ENCODE assay signal across 27 cellular contexts in genomic region chr1:192592981-192593683, GRCh38. TPM values are rescaled to one million over a fixed set of nuclear protein-coding genes. Genes with fewer than 3 reads are reported as not detected.
DNase-seq lines count a peak whose midpoint lies in the region; TF ChIP-seq lines count a peak whose summit lies in the region.
"Had no signal": no experiment of that assay in that cellular context is flagged by ENCODE, and none has a peak within 500 bp of the region (broad histone marks: within the 10 kb centered on the region; RNA-seq: fewer than 3 reads in every experiment).

No MANE protein-coding gene starts in this region.

- H3K4me3 Mint-ChIP-seq in neural progenitor cell (no peak overlapping the region), glutamatergic neuron (ENCODE audit: unreplicated experiment) (no peak overlapping the region), chondrocyte (ENCODE audit: unreplicated experiment) (no peak overlapping the region)
- H3K4me3 Mint-ChIP-seq: activated naive CD8-positive, alpha-beta T cell treated with anti-CD3 and anti-CD28 coated beads, Interleukin-2, amount 50 U/mL, for 24 hours; activated T-helper 17 cell treated with anti-CD3 and anti-CD28 coated beads, Interleukin-2, amount 50 U/mL, for 72 hours; CD4-positive, alpha-beta memory T cell; memory B cell; nephron; stimulated activated effector memory CD8-positive, alpha-beta T cell treated with anti-CD3 and anti-CD28 coated beads, Interleukin-12 subunit alpha, Interleukin-12 subunit beta, amount 100 ng/mL, for 72 hours had no signal

- no peaks in the 10 kb centered on the region for H3K4me1 Mint-ChIP-seq in neural progenitor cell
- no peaks in the 10 kb centered on the region for H3K4me1 Mint-ChIP-seq in glutamatergic neuron (ENCODE audit: low read depth, unreplicated experiment)
- H3K4me1 Mint-ChIP-seq in chondrocyte (ENCODE audit: low read depth): peaks cover 6% of the 10 kb centered on the region
- H3K4me1 Mint-ChIP-seq: activated naive CD8-positive, alpha-beta T cell treated with anti-CD3 and anti-CD28 coated beads, Interleukin-2, amount 50 U/mL, for 24 hours; activated T-helper 17 cell treated with anti-CD3 and anti-CD28 coated beads, Interleukin-2, amount 50 U/mL, for 72 hours; CD4-positive, alpha-beta memory T cell; memory B cell had no signal

- H3K27me3 Mint-ChIP-seq in neural progenitor cell (ENCODE audit: insufficient read depth, low read depth) (no peaks in the 10 kb centered on the region), glutamatergic neuron (ENCODE audit: unreplicated experiment) (no peaks in the 10 kb centered on the region), chondrocyte (ENCODE audit: low read depth) (peaks cover 4% of the 10 kb centered on the region)

- H3K4me2 ChIP-seq in KMS-11: 0 out of 2 replicates have a peak overlapping the region, but pooled peaks have one; percentile 7
- no peak overlapping the region for H3K4me2 ChIP-seq in neural progenitor cell
- H3K4me2 ChIP-seq: A549 had no signal

- TF ChIP-seq CTCF in AG10803 (conservative IDR thresholded peaks at IDR 0.05; ENCODE audit: low read length): no peak
- TF ChIP-seq CTCF in KMS-11 (conservative IDR thresholded peaks at IDR 0.05; ENCODE audit: low read depth, low read length): no peak
- no peak for TF ChIP-seq CTCF in choroid plexus epithelial cell (conservative IDR thresholded peaks at IDR 0.05; ENCODE audit: low read depth, low read length)
- no peak for TF ChIP-seq CTCF in neural progenitor cell (IDR thresholded peaks at IDR 0.05)
- no peak for TF ChIP-seq CTCF in glutamatergic neuron (IDR thresholded peaks at IDR 0.05; ENCODE audit: partially characterized antibody, unreplicated experiment)
- TF ChIP-seq CTCF in chondrocyte (IDR thresholded peaks at IDR 0.05): no peak

- H3K36me3 ChIP-seq in KMS-11 (ENCODE audit: insufficient read depth) (no peaks in the 10 kb centered on the region), neural progenitor cell (no peaks in the 10 kb centered on the region)
- H3K36me3 ChIP-seq: cardiac muscle cell, tibial nerve had no signal

- H3K4me3 ChIP-seq in AG10803 (ENCODE audit: low read length): no peak overlapping the region
- H3K4me3 ChIP-seq in KMS-11 (IDR thresholded peaks at IDR 0.05; ENCODE audit: insufficient read depth, low read depth, low read length): no peak overlapping the region
- no peak overlapping the region for H3K4me3 ChIP-seq in choroid plexus epithelial cell (ENCODE audit: low read depth, low read length)
- no peak overlapping the region for H3K4me3 ChIP-seq in neural progenitor cell
- H3K4me3 ChIP-seq: A549, cardiac muscle cell, SK-N-MC, tibial nerve had no signal

- no peaks in the 10 kb centered on the region for H3K9me3 ChIP-seq in neural progenitor cell (ENCODE audit: low read depth)
- H3K9me3 ChIP-seq: A549, tibial nerve had no signal

- H3K27me3 ChIP-seq in KMS-11 (ENCODE audit: insufficient read depth, low read depth): no peaks in the 10 kb centered on the region
- no peaks in the 10 kb centered on the region for H3K27me3 ChIP-seq in neural progenitor cell
- H3K27me3 ChIP-seq: cardiac muscle cell, tibial nerve had no signal

- H2AFZ ChIP-seq in KMS-11 (ENCODE audit: low read depth) (no peak overlapping the region), neural progenitor cell (replicated peaks) (no peak overlapping the region)

- no peaks in the 10 kb centered on the region for H4K20me1 ChIP-seq in KMS-11 (ENCODE audit: insufficient read depth)
- no peaks in the 10 kb centered on the region for H4K20me1 ChIP-seq in neural progenitor cell (ENCODE audit: low read depth)

- no peak overlapping the region for H3K27ac Mint-ChIP-seq in neural progenitor cell
- H3K27ac Mint-ChIP-seq in glutamatergic neuron (ENCODE audit: unreplicated experiment): no peak overlapping the region
- H3K27ac Mint-ChIP-seq in chondrocyte (ENCODE audit: unreplicated experiment): no peak overlapping the region
- H3K27ac Mint-ChIP-seq: activated naive CD8-positive, alpha-beta T cell treated with anti-CD3 and anti-CD28 coated beads, Interleukin-2, amount 50 U/mL, for 24 hours; activated T-helper 17 cell treated with anti-CD3 and anti-CD28 coated beads, Interleukin-2, amount 50 U/mL, for 72 hours; CD4-positive, alpha-beta memory T cell; memory B cell; nephron; stimulated activated effector memory CD8-positive, alpha-beta T cell treated with anti-CD3 and anti-CD28 coated beads, Interleukin-12 subunit alpha, Interleukin-12 subunit beta, amount 100 ng/mL, for 72 hours had no signal

- H3K9me3 Mint-ChIP-seq in neural progenitor cell (no peaks in the 10 kb centered on the region), glutamatergic neuron (ENCODE audit: unreplicated experiment) (no peaks in the 10 kb centered on the region), chondrocyte (ENCODE audit: low read depth) (no peaks in the 10 kb centered on the region)
- H3K9me3 Mint-ChIP-seq: activated naive CD8-positive, alpha-beta T cell treated with anti-CD3 and anti-CD28 coated beads, Interleukin-2, amount 50 U/mL, for 24 hours; activated T-helper 17 cell treated with anti-CD3 and anti-CD28 coated beads, Interleukin-2, amount 50 U/mL, for 72 hours; CD4-positive, alpha-beta memory T cell; memory B cell; nephron; stimulated activated effector memory CD8-positive, alpha-beta T cell treated with anti-CD3 and anti-CD28 coated beads, Interleukin-12 subunit alpha, Interleukin-12 subunit beta, amount 100 ng/mL, for 72 hours had no signal

- no peak overlapping the region for H3K9ac ChIP-seq in KMS-11
- H3K9ac ChIP-seq in neural progenitor cell: no peak overlapping the region

- H3K4me1 ChIP-seq in KMS-11 (ENCODE audit: low read depth, poor library complexity, severe bottlenecking) (peaks cover 64% of the 10 kb centered on the region), neural progenitor cell (no peaks in the 10 kb centered on the region)
- H3K4me1 ChIP-seq: A549, foreskin keratinocyte, tibial nerve had no signal

- no peak overlapping the region for H3K27ac ChIP-seq in KMS-11
- H3K27ac ChIP-seq in neural progenitor cell: no peak overlapping the region
- H3K27ac ChIP-seq: A549, cardiac muscle cell, foreskin keratinocyte, SK-N-MC, tibial nerve had no signal

- no peaks in the 10 kb centered on the region for H3F3A ChIP-seq in neural progenitor cell (ENCODE audit: low read depth)

- DNase-seq in AG10803 (ENCODE audit: low read depth) (peak; percentile 31), choroid plexus epithelial cell (ENCODE audit: low read depth) (peak; percentile 14), lung microvascular endothelial cell (ENCODE audit: low read depth in 2 of 2) (peak; percentile 40 to 78), neural progenitor cell (ENCODE audit: low spot score) (no peak), glutamatergic neuron (no peak), chondrocyte (ENCODE audit: low spot score) (no peak), NOMO-1 treated with DMSO at 0.1 percent for 48 hours (lab: John Stamatoyannopoulos, UW; ENCODE audit: unreplicated experiment) (no peak)
- DNase-seq: activated naive CD8-positive, alpha-beta T cell treated with anti-CD3 and anti-CD28 coated beads, Interleukin-2, amount 50 U/mL, for 24 hours; CD4-positive, alpha-beta memory T cell; DMS53; effector CD4-positive, alpha-beta T cell; foreskin keratinocyte; kidney glomerular epithelial cell; NCI-H1105; NCI-H2171 treated with DMSO at 0.1 percent for 48 hours; NCI-H774 had no signal

- H3K79me2 ChIP-seq in KMS-11 (ENCODE audit: insufficient read depth, low read depth) (no peaks in the 10 kb centered on the region), neural progenitor cell (ENCODE audit: low read depth) (no peaks in the 10 kb centered on the region)

- H3K36me3 Mint-ChIP-seq in neural progenitor cell (no peaks in the 10 kb centered on the region), glutamatergic neuron (ENCODE audit: unreplicated experiment) (no peaks in the 10 kb centered on the region), chondrocyte (ENCODE audit: low read depth) (no peaks in the 10 kb centered on the region)
- H3K36me3 Mint-ChIP-seq: CD4-positive, alpha-beta memory T cell; memory B cell; stimulated activated effector memory CD8-positive, alpha-beta T cell treated with anti-CD3 and anti-CD28 coated beads, Interleukin-12 subunit alpha, Interleukin-12 subunit beta, amount 100 ng/mL, for 72 hours had no signal

RNA-seq across cellular contexts. Expression of gene RGS1, which starts 17.6 kb away (rescaled TPM):
- not detected in 2 replicates for total RNA-seq in lung microvascular endothelial cell
- total RNA-seq in neural progenitor cell (ENCODE audit: low replicate concordance): not detected in 2 replicates
- total RNA-seq in glutamatergic neuron (ENCODE audit: unreplicated experiment): not detected
- not detected in 3 replicates for total RNA-seq in chondrocyte
- total RNA-seq: cardiac muscle cell, foreskin keratinocyte, H1, pulmonary artery endothelial cell had no signal

RNA-seq across cellular contexts. Expression of gene RGS13, which starts 42.8 kb away (rescaled TPM):
- not detected in 2 replicates for total RNA-seq in lung microvascular endothelial cell
- not detected in 2 replicates for total RNA-seq in neural progenitor cell (ENCODE audit: low replicate concordance)
- total RNA-seq in glutamatergic neuron (ENCODE audit: unreplicated experiment): not detected
- total RNA-seq in chondrocyte: not detected in 3 replicates
- total RNA-seq: CD4-positive, alpha-beta memory T cell; foreskin keratinocyte; H1; pulmonary artery endothelial cell had no signal

Comparison
In these comparisons a context has a peak if more than half of its experiments do, and no peak if none do; other contexts are left out.
1. DNase-seq: peak in AG10803 (single experiment), choroid plexus epithelial cell (single experiment) and lung microvascular endothelial cell (2 of 2); none in neural progenitor cell (single experiment), glutamatergic neuron (single experiment), chondrocyte (single experiment) and NOMO-1 treated with DMSO at 0.1 percent for 48 hours (single experiment).